In genomic region chr9:124210697-124211096, GRCh38 we compare ENCODE assay signal across 10 cellular contexts. TPM values are rescaled to one million over a fixed set of nuclear protein-coding genes. Genes with fewer than 3 reads are reported as not detected.
DNase-seq lines count a peak whose midpoint lies in the region; ATAC-seq and TF ChIP-seq lines count a peak whose summit lies in the region.
"Had no signal": no experiment of that assay in that cellular context is flagged by ENCODE, and none has a peak within 500 bp of the region (broad histone marks: within the 10 kb centered on the region; RNA-seq: fewer than 3 reads in every experiment).

No MANE protein-coding gene starts in this region.

- H3K27ac ChIP-seq in CD8-positive, alpha-beta T cell (ENCODE audit: low read depth, low read length): no peak overlapping the region

- CTCF ChIA-PET in CD8-positive, alpha-beta T cell (lab: Charles Lee): no interaction called here

- H3K4me1 ChIP-seq in CD8-positive, alpha-beta T cell (ENCODE audit: insufficient read depth, low read length): peaks cover 27% of the 10 kb centered on the region

- H3K4me1 Mint-ChIP-seq in CD8-positive, alpha-beta T cell (ENCODE audit: low read depth): peaks cover 37% of the 10 kb centered on the region
- H3K4me1 Mint-ChIP-seq in activated T-helper 17 cell treated with anti-CD3 and anti-CD28 coated beads, Interleukin-2, amount 50 U/mL, for 72 hours: peaks cover 30% of the 10 kb centered on the region

- ATAC-seq in CD8-positive, alpha-beta T cell: peak; percentile 17
- ATAC-seq in GM18870 (IDR thresholded peaks at IDR 0.05; ENCODE audit: unreplicated experiment) (peak; percentile 65), HG03097 (IDR thresholded peaks at IDR 0.05; ENCODE audit: low FRiP score, unreplicated experiment) (peak; percentile 47), omental fat pad (ENCODE audit: low FRiP score) (no peak), HG03521 (IDR thresholded peaks at IDR 0.05; ENCODE audit: unreplicated experiment) (no peak)
- ATAC-seq in activated T-helper 17 cell treated with anti-CD3 and anti-CD28 coated beads, Interleukin-2, amount 50 U/mL, for 72 hours (replicated peaks): peak; percentile 94
- ATAC-seq: HCT116 had no signal

- TF ChIP-seq CTCF in CD8-positive, alpha-beta T cell (IDR thresholded peaks at IDR 0.05): no peak
- TF ChIP-seq CTCF in omental fat pad (IDR thresholded peaks at IDR 0.05): no peak

- peak overlapping the region; percentile 2 for H3K27ac Mint-ChIP-seq in CD8-positive, alpha-beta T cell
- H3K27ac Mint-ChIP-seq in activated T-helper 17 cell treated with anti-CD3 and anti-CD28 coated beads, Interleukin-2, amount 50 U/mL, for 72 hours: peak overlapping the region; percentile 32

- no peaks in the 10 kb centered on the region for H3K36me3 Mint-ChIP-seq in CD8-positive, alpha-beta T cell
- H3K36me3 Mint-ChIP-seq in activated T-helper 17 cell treated with anti-CD3 and anti-CD28 coated beads, Interleukin-2, amount 50 U/mL, for 72 hours (ENCODE audit: low read depth): no peaks in the 10 kb centered on the region

- no peaks in the 10 kb centered on the region for H3K9me3 ChIP-seq in CD8-positive, alpha-beta T cell (ENCODE audit: low read length)

- no peak overlapping the region for H3K4me3 ChIP-seq in CD8-positive, alpha-beta T cell (ENCODE audit: low read depth, low read length)

- no peaks in the 10 kb centered on the region for H3K27me3 Mint-ChIP-seq in CD8-positive, alpha-beta T cell (ENCODE audit: low read depth)
- no peaks in the 10 kb centered on the region for H3K27me3 Mint-ChIP-seq in activated T-helper 17 cell treated with anti-CD3 and anti-CD28 coated beads, Interleukin-2, amount 50 U/mL, for 72 hours

- no peaks in the 10 kb centered on the region for H3K27me3 ChIP-seq in CD8-positive, alpha-beta T cell (ENCODE audit: insufficient read depth, low read length)

- no peak for DNase-seq in CD8-positive, alpha-beta T cell
- DNase-seq in DMS79 (lab: John Stamatoyannopoulos, UW): no peak
- no peak for DNase-seq in AG08396 (ENCODE audit: low spot score)
- no peak for DNase-seq in omental fat pad (ENCODE audit: low spot score)
- DNase-seq: NCI-H146 had no signal

- H3K9me3 Mint-ChIP-seq in CD8-positive, alpha-beta T cell: no peaks in the 10 kb centered on the region
- peaks cover 5% of the 10 kb centered on the region for H3K9me3 Mint-ChIP-seq in activated T-helper 17 cell treated with anti-CD3 and anti-CD28 coated beads, Interleukin-2, amount 50 U/mL, for 72 hours

- H3K4me3 Mint-ChIP-seq in CD8-positive, alpha-beta T cell: no peak overlapping the region
- peak overlapping the region; percentile 37 for H3K4me3 Mint-ChIP-seq in activated T-helper 17 cell treated with anti-CD3 and anti-CD28 coated beads, Interleukin-2, amount 50 U/mL, for 72 hours

- POLR2A ChIA-PET in CD8-positive, alpha-beta T cell (lab: Charles Lee): no interaction called here

- no peaks in the 10 kb centered on the region for H3K36me3 ChIP-seq in CD8-positive, alpha-beta T cell (ENCODE audit: insufficient read depth, low read length)

- intact Hi-C loops in CD8-positive, alpha-beta T cell (cut with DNase I, micrococcal nuclease): no loop called here

RNA-seq across cellular contexts. Expression of gene NEK6, which starts 47.1 kb away (rescaled TPM):
- total RNA-seq in CD8-positive, alpha-beta T cell: 1 to 10 TPM; 2.0 to 2.5 TPM
- 1 to 10 TPM; 6.8 to 7.6 TPM for total RNA-seq in activated T-helper 17 cell treated with anti-CD3 and anti-CD28 coated beads, Interleukin-2, amount 50 U/mL, for 72 hours
- 10 to 100 TPM; 11.8 to 52.1 (median 29.0) TPM for total RNA-seq in omental fat pad

Comparison
In these comparisons a context has a peak if more than half of its experiments do, and no peak if none do; other contexts are left out.
1. ATAC-seq: peak in CD8-positive, alpha-beta T cell (single experiment), GM18870 (single experiment), HG03097 (single experiment) and activated T-helper 17 cell treated with anti-CD3 and anti-CD28 coated beads, Interleukin-2, amount 50 U/mL, for 72 hours (single experiment); none in omental fat pad (single experiment) and HG03521 (single experiment).